In the genomic region with DNA sequence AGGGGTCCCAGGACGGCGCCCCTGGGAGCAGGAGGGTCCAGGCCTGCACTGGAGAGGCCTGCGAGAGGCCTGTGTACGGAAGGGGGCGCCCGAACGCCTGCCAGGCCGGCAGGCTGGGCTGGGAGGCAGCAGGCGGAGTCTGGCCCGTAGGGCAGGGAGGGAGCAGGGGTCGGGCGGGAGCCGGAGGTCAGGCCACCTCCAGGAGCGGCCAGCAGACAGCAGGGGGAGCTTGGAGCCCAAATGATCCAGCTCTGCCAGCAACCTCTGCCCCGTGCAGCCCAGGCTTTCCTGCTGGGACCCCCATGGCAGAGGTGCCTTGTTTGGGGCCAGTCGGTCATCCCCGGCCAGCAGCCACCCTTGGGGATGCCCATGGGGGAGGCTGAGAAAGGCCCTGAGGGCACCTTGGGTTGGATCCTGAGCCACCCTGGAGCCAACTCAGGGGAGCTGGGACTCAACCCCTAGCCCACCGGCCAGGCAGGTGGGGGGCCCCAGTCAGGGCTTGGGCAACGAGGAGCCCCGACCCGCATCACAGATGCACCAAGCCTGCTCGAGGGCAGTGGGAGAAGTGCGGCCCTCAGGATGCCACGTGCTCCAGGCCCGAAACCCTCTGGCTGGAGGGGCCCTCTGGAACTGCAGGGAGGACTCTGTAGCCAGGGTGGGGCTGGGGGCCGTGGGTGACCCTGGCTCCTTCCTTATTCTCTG, we compare ENCODE assay signal across 10 cellular contexts. TPM values are rescaled to one million over a fixed set of nuclear protein-coding genes. Genes with fewer than 3 reads are reported as not detected.
A peak's percentile ranks its signal among the peaks of the same experiment; 100 is the strongest.
DNase-seq lines count a peak whose midpoint lies in the region; ATAC-seq and TF ChIP-seq lines count a peak whose summit lies in the region.
"Had no signal": no experiment of that assay in that cellular context is flagged by ENCODE, and none has a peak within 500 bp of the region (broad histone marks: within the 10 kb centered on the region; RNA-seq: fewer than 3 reads in every experiment).

No MANE protein-coding gene starts in this region.

- H3K9ac ChIP-seq in NT2/D1 (ENCODE audit: insufficient read length, low read depth): peak overlapping the region; percentile 25

- peak; percentile 66 for TF ChIP-seq CTCF in GM13977 (IDR thresholded peaks at IDR 0.05; ENCODE audit: extremely low read depth, insufficient read depth, missing control alignments)

- in situ Hi-C loops in GM13977 (cut with MboI; ENCODE audit: low pct_unique_long_range_greater_than_20kb, low sequenced_read_pairs, unreplicated experiment): no loop called here

- H3K36me3 ChIP-seq in NT2/D1 (ENCODE audit: insufficient read depth, insufficient read length, low read length): no peaks in the 10 kb centered on the region
- H3K36me3 ChIP-seq: suprapubic skin had no signal

- no peaks in the 10 kb centered on the region; the same call in 1 of the 2 replicates for H3K9me3 ChIP-seq in NT2/D1 (ENCODE audit: insufficient read depth, low read length)
- H3K9me3 ChIP-seq: suprapubic skin had no signal

- intact Hi-C loops in posterior vena cava (cut with DNase I): loop anchor here in 1 of 2 donors (5.0 kb wide), 1 partner anchor 1008 kb away; a partner anchor contains a TSS

- no peak for ATAC-seq in HG03025 (IDR thresholded peaks at IDR 0.05; ENCODE audit: low FRiP score, unreplicated experiment)
- no peak for ATAC-seq in GM19467 (IDR thresholded peaks at IDR 0.05; ENCODE audit: unreplicated experiment)

- no peak overlapping the region for H3K4me3 ChIP-seq in NT2/D1 (ENCODE audit: insufficient read length, low read depth)
- H3K4me3 ChIP-seq: suprapubic skin had no signal

- peaks cover 5% of the 10 kb centered on the region for H3K4me1 ChIP-seq in NT2/D1 (ENCODE audit: insufficient read depth, insufficient read length)

- DNase-seq in GM13977 (ENCODE audit: low spot score): peak; percentile 72
- peak; percentile 89 for DNase-seq in NT2/D1 (ENCODE audit: low read depth, low spot score)
- DNase-seq in germinal center (ENCODE audit: low spot score): peak; percentile 47
- peak; percentile 86 for DNase-seq in posterior vena cava (ENCODE audit: low spot score)
- no peak for DNase-seq in HCEC 1CT
- DNase-seq in central memory CD4-positive, alpha-beta T cell: no peak
- DNase-seq: activated CD4-positive, alpha-beta T cell treated with anti-CD3 and anti-CD28 coated beads, Interleukin-2, amount 50 U/mL, for 1 hour had no signal

- H3K27me3 ChIP-seq in NT2/D1 (ENCODE audit: insufficient read depth, insufficient read length): no peaks in the 10 kb centered on the region
- H3K27me3 ChIP-seq: suprapubic skin had no signal

RNA-seq across cellular contexts. Expression of a gene that starts 9.6 kb away (rescaled TPM):
- not detected for total RNA-seq in posterior vena cava

RNA-seq across cellular contexts. Expression of a gene that starts 13.6 kb away (rescaled TPM):
- 1 to 10 TPM; 1.0 to 1.3 TPM for total RNA-seq in posterior vena cava

RNA-seq across cellular contexts. Expression of a gene that starts 27.7 kb away (rescaled TPM):
- 100 to 1,000 TPM in 1 of 2 donors, 10 to 100 TPM in 1; 39.1 to 122 TPM for total RNA-seq in posterior vena cava

Comparison
In these comparisons a context has a peak if more than half of its experiments do, and no peak if none do; other contexts are left out.
1. DNase-seq: peak in GM13977 (single experiment), NT2/D1 (single experiment), germinal center (single experiment) and posterior vena cava (single experiment); none in HCEC 1CT (single experiment) and central memory CD4-positive, alpha-beta T cell (single experiment).